ENCODE assay signal across 3 cellular contexts in the genomic region with DNA sequence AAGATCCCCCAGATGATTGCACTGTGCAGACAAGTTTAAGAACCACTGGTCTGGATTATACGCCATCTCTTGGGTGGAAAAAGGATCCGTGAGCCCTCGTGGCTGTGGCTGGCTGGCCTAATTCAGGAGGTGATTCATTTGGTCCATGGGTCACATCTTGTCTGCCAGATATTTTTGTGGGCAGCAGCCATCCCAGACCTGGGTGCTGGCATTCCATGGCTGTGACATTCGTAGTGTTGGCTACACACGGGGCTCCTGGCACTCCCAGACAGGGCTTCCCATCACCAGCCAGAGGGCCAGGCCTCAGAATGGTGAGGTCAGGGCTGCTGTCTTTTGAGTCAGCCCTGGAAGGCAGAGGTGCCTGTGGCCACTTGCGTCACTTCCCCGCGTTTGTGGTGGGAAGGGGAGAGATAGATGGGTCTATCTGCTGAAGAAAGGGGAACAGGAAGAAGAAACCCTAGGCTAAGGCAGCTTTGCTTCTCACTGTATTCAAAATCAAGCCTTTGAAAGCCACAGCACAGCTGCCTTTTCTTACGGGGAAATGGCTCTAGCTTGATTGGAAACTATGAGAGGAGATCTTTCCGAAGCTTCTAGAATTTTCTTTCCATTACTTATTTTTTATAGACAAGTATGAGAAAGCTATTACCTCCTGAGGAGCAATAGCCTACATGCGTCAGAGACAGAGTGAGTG.
TF ChIP-seq lines count a peak whose summit lies in the region.

No MANE protein-coding gene starts in this region.

TF ChIP-seq in IMR-90, 13 proteins besides CTCF, POLR2A, EP300 and RAD21:
- no peak for TF ChIP-seq SMC3 (IDR thresholded peaks at IDR 0.05; ENCODE audit: low read depth, low read length)
- peak; percentile 80 for TF ChIP-seq CEBPB (IDR thresholded peaks at IDR 0.05; ENCODE audit: low read depth, low read length)

TF ChIP-seq in GM23338, 12 proteins besides CTCF, POLR2A, EP300 and RAD21:
- TF ChIP-seq CREB1 (CRISPR knock-in tag; IDR thresholded peaks at IDR 0.05; ENCODE audit: low read depth) (no peak), ZNF331 (CRISPR knock-in tag; IDR thresholded peaks at IDR 0.05; ENCODE audit: low read depth) (no peak), EZH2phosphoT487 (IDR thresholded peaks at IDR 0.05; ENCODE audit: unreplicated experiment) (no peak), STAT1 (IDR thresholded peaks at IDR 0.05; ENCODE audit: unreplicated experiment) (no peak), NANOG (IDR thresholded peaks at IDR 0.05; ENCODE audit: borderline replicate concordance) (no peak), POLR2AphosphoS5 (IDR thresholded peaks at IDR 0.05; ENCODE audit: low read depth) (no peak)
- TF ChIP-seq, protein P1, sequence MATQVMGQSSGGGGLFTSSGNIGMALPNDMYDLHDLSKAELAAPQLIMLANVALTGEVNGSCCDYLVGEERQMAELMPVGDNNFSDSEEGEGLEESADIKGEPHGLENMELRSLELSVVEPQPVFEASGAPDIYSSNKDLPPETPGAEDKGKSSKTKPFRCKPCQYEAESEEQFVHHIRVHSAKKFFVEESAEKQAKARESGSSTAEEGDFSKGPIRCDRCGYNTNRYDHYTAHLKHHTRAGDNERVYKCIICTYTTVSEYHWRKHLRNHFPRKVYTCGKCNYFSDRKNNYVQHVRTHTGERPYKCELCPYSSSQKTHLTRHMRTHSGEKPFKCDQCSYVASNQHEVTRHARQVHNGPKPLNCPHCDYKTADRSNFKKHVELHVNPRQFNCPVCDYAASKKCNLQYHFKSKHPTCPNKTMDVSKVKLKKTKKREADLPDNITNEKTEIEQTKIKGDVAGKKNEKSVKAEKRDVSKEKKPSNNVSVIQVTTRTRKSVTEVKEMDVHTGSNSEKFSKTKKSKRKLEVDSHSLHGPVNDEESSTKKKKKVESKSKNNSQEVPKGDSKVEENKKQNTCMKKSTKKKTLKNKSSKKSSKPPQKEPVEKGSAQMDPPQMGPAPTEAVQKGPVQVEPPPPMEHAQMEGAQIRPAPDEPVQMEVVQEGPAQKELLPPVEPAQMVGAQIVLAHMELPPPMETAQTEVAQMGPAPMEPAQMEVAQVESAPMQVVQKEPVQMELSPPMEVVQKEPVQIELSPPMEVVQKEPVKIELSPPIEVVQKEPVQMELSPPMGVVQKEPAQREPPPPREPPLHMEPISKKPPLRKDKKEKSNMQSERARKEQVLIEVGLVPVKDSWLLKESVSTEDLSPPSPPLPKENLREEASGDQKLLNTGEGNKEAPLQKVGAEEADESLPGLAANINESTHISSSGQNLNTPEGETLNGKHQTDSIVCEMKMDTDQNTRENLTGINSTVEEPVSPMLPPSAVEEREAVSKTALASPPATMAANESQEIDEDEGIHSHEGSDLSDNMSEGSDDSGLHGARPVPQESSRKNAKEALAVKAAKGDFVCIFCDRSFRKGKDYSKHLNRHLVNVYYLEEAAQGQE (IDR thresholded peaks at IDR 0.05; ENCODE audit: unreplicated experiment): no peak
- TF ChIP-seq, protein P2, sequence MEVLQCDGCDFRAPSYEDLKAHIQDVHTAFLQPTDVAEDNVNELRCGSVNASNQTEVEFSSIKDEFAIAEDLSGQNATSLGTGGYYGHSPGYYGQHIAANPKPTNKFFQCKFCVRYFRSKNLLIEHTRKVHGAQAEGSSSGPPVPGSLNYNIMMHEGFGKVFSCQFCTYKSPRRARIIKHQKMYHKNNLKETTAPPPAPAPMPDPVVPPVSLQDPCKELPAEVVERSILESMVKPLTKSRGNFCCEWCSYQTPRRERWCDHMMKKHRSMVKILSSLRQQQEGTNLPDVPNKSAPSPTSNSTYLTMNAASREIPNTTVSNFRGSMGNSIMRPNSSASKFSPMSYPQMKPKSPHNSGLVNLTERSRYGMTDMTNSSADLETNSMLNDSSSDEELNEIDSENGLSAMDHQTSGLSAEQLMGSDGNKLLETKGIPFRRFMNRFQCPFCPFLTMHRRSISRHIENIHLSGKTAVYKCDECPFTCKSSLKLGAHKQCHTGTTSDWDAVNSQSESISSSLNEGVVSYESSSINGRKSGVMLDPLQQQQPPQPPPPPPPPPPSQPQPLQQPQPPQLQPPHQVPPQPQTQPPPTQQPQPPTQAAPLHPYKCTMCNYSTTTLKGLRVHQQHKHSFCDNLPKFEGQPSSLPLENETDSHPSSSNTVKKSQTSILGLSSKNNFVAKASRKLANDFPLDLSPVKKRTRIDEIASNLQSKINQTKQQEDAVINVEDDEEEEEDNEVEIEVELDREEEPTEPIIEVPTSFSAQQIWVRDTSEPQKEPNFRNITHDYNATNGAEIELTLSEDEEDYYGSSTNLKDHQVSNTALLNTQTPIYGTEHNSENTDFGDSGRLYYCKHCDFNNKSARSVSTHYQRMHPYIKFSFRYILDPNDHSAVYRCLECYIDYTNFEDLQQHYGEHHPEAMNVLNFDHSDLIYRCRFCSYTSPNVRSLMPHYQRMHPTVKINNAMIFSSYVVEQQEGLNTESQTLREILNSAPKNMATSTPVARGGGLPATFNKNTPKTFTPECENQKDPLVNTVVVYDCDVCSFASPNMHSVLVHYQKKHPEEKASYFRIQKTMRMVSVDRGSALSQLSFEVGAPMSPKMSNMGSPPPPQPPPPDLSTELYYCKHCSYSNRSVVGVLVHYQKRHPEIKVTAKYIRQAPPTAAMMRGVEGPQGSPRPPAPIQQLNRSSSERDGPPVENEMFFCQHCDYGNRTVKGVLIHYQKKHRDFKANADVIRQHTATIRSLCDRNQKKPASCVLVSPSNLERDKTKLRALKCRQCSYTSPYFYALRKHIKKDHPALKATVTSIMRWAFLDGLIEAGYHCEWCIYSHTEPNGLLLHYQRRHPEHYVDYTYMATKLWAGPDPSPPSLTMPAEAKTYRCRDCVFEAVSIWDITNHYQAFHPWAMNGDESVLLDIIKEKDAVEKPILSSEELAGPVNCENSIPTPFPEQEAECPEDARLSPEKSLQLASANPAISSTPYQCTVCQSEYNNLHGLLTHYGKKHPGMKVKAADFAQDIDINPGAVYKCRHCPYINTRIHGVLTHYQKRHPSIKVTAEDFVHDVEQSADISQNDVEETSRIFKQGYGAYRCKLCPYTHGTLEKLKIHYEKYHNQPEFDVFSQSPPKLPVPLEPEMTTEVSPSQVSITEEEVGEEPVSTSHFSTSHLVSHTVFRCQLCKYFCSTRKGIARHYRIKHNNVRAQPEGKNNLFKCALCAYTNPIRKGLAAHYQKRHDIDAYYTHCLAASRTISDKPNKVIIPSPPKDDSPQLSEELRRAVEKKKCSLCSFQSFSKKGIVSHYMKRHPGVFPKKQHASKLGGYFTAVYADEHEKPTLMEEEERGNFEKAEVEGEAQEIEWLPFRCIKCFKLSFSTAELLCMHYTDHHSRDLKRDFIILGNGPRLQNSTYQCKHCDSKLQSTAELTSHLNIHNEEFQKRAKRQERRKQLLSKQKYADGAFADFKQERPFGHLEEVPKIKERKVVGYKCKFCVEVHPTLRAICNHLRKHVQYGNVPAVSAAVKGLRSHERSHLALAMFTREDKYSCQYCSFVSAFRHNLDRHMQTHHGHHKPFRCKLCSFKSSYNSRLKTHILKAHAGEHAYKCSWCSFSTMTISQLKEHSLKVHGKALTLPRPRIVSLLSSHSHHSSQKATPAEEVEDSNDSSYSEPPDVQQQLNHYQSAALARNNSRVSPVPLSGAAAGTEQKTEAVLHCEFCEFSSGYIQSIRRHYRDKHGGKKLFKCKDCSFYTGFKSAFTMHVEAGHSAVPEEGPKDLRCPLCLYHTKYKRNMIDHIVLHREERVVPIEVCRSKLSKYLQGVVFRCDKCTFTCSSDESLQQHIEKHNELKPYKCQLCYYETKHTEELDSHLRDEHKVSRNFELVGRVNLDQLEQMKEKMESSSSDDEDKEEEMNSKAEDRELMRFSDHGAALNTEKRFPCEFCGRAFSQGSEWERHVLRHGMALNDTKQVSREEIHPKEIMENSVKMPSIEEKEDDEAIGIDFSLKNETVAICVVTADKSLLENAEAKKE (CRISPR knock-in tag; IDR thresholded peaks at IDR 0.05): no peak

TF ChIP-seq in HEK293T, 16 proteins besides CTCF, POLR2A, EP300 and RAD21:
- TF ChIP-seq FOXA1 (IDR thresholded peaks at IDR 0.05): no peak
- no peak for TF ChIP-seq TARDBP (IDR thresholded peaks at IDR 0.05)
- no peak for TF ChIP-seq NFRKB (IDR thresholded peaks at IDR 0.05)
- no peak for TF ChIP-seq FOXK2 (IDR thresholded peaks at IDR 0.05)
